In the genomic region with DNA sequence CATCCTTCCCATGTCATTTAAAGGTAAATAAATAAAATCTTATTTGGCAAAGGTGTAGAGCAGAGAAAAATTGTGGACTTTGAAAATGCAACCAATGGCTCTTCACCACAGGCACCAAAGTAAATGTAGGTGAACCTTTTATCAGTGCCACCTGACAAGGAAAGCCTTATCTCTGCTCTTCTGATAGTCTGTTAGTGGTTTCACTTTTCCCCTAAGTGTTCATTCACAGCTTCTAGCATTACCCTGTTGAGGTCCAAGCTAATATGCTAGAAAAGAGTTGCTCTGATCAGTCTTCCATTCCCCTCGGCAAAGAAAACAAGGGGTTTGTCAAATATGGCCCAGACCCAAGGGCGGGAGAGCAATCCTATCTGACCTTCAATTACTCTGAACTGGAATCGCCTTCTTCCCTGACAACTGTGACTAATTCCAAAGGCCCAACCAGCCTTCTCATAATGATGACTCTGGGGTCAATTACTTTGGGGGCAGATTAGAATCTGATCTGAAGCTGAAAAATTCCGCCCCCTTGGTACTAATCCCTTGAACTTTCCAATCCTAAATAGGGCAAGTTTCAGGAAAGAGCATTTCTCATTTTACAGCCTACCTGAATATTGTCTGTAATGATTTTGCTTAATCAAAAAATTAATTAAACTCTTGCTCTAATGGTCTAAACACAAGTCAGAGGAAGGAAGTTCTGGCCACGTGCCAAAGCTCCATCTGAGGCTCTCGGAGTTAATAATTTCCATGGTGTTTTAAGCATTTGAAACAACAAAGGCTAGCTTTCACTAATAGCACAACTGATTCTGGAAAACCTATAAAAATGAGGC, we compare ENCODE assay signal across 14 cellular contexts. TPM values are rescaled to one million over a fixed set of nuclear protein-coding genes. Genes with fewer than 3 reads are reported as not detected.
DNase-seq lines count a peak whose midpoint lies in the region; ATAC-seq, FAIRE-seq and TF ChIP-seq lines count a peak whose summit lies in the region.
"Had no signal": no experiment of that assay in that cellular context is flagged by ENCODE, and none has a peak within 500 bp of the region (broad histone marks: within the 10 kb centered on the region; RNA-seq: fewer than 3 reads in every experiment).

No MANE protein-coding gene starts in this region.

- intact Hi-C loops in left cardiac atrium (cut with DNase I): loop anchor here in 1 of 2 donors (10.0 kb wide), 1 partner anchor 139 kb away; the partner anchor contains the start of gene ITPR1

- H3K27me3 ChIP-seq in SJCRH30: no peaks in the 10 kb centered on the region

- peak overlapping the region; percentile 84 for H3K27ac ChIP-seq in SJCRH30

- peaks cover 37% of the 10 kb centered on the region for H3K4me1 ChIP-seq in SJCRH30

- H3K4me3 ChIP-seq in SJCRH30: peak overlapping the region; percentile 13
- H3K4me3 ChIP-seq: GM12878 had no signal

- in situ Hi-C loops in G401 (cut with HindIII; ENCODE audit: low sequenced_read_pairs): no loop called here

- no peak for TF ChIP-seq POLR2A in GM12892 (IDR thresholded peaks at IDR 0.05; ENCODE audit: low read depth, low read length)

- no peak for FAIRE-seq in GM12892 (lab: Jason Lieb, UNC)
- FAIRE-seq: GM12878 had no signal

- peak; percentile 8 for DNase-seq in G401 (ENCODE audit: low spot score)
- DNase-seq in SJCRH30: peak; percentile 65 to 90
- peak; percentile 69 for DNase-seq in left cardiac atrium
- peak; percentile 30 for DNase-seq in omental fat pad (ENCODE audit: low spot score)
- DNase-seq in GF-D8 (lab: John Stamatoyannopoulos, UW): no peak
- no peak for DNase-seq in activated naive CD4-positive, alpha-beta T cell treated with anti-CD3 and anti-CD28 coated beads, Interleukin-2, amount 50 U/mL, for 16 hours
- no peak for DNase-seq in GM12892 (ENCODE audit: insufficient read length)
- DNase-seq: activated CD8-positive, alpha-beta memory T cell treated with anti-CD3 and anti-CD28 coated beads, Interleukin-2, amount 50 U/mL, for 4 hours; aorta; stimulated activated CD4-positive, alpha-beta T cell treated with anti-CD3 and anti-CD28 coated beads, Interleukin-4, amount 100 ng/mL, for 24 hours had no signal

- TF ChIP-seq CTCF in omental fat pad (IDR thresholded peaks at IDR 0.05): no peak

- no peak for ATAC-seq in left cardiac atrium
- no peak for ATAC-seq in omental fat pad (ENCODE audit: low FRiP score)
- no peak for ATAC-seq in HG03469 (IDR thresholded peaks at IDR 0.05; ENCODE audit: unreplicated experiment)
- ATAC-seq: GM12878, HCT116, Panc1 had no signal

- H3K36me3 ChIP-seq in SJCRH30: no peaks in the 10 kb centered on the region

- H3K9me3 ChIP-seq in SJCRH30 (replicated peaks): no peaks in the 10 kb centered on the region

RNA-seq across cellular contexts. Expression of gene SETMAR, which starts 52.4 kb away (rescaled TPM):
- total RNA-seq in G401 (2014; rRNA removed; shearing (Covaris generic)): 18.8 and 25.0 TPM in 2 replicates
- total RNA-seq in SJCRH30 (2014; rRNA removed; shearing (Covaris generic)): 22.2 and 27.2 TPM in 2 replicates
- total RNA-seq in left cardiac atrium (10 to 100 TPM; 12.3 to 12.9 TPM), omental fat pad (10 to 100 TPM; 24.7 to 30.3 (median 28.4) TPM)
- polyA plus RNA-seq in GM12892 (2012; ENCODE audit: missing spikeins): 11.9 TPM

Comparison
In these comparisons a context has a peak if more than half of its experiments do, and no peak if none do; other contexts are left out.
1. DNase-seq: peak in G401 (single experiment), SJCRH30 (2 of 2), left cardiac atrium (single experiment) and omental fat pad (single experiment); none in GF-D8 (single experiment), activated naive CD4-positive, alpha-beta T cell treated with anti-CD3 and anti-CD28 coated beads, Interleukin-2, amount 50 U/mL, for 16 hours (single experiment) and GM12892 (single experiment).